In the genomic region with DNA sequence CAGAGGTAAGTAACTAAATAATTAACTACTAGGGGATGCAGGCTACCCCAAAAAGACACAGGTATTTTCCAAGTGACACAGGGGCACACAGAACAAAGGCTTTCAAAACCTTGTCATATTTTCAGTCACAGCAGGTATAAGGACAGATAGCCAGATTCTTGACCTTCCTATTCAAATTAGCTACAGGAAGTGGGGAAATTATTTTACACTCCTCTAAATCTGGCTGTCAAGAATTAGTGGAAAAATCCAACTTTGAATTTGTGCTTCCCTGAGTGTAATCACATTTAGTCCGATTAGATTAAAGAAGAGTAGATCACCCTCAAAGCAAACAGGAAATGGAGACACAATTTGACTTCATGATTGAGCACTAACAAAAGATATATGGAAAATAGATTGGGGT, we compare ENCODE assay signal across 20 cellular contexts.
A peak's percentile ranks its signal among the peaks of the same experiment; 100 is the strongest.
DNase-seq lines count a peak whose midpoint lies in the region; ATAC-seq and TF ChIP-seq lines count a peak whose summit lies in the region.
"Had no signal": no experiment of that assay in that cellular context is flagged by ENCODE, and none has a peak within 500 bp of the region (broad histone marks: within the 10 kb centered on the region; RNA-seq: fewer than 3 reads in every experiment).

No MANE protein-coding gene starts in this region.

- H3K27ac ChIP-seq in GM23338 (ENCODE audit: low read depth) = no peak overlapping the region
- peak overlapping the region in 3 of 5 donors; percentile 7 to 69 (median 14) for H3K27ac ChIP-seq in adrenal gland
- peak overlapping the region; percentile 37 for H3K27ac ChIP-seq in lower lobe of right lung
- H3K27ac ChIP-seq in upper lobe of right lung = peak overlapping the region; percentile 70
- H3K27ac ChIP-seq: neural progenitor cell, right lobe of liver had no signal

- ATAC-seq in GM23338 = no peak
- ATAC-seq in lower lobe of right lung = no peak
- ATAC-seq in upper lobe of right lung = no peak
- no peak for ATAC-seq in left ventricle myocardium superior
- ATAC-seq: activated CD4-positive, alpha-beta T cell treated with anti-CD3 and anti-CD28 coated beads for 36 hours; activated naive CD8-positive, alpha-beta T cell treated with anti-CD3 and anti-CD28 coated beads, Interleukin-2, amount 50 U/mL, for 24 hours; stimulated activated naive B cell treated with anti-CD40 and anti-IgM and Interleukin-4, amounts not matched to agents 10 μg/mL and 1 μg/mL and 100 μg/mL, for 72 hours had no signal

- no peak for DNase-seq in GM23338 (ENCODE audit: low spot score)
- DNase-seq in adrenal gland = no peak
- no peak for DNase-seq in lower lobe of right lung
- no peak for DNase-seq in upper lobe of right lung
- DNase-seq in epidermal melanocyte (ENCODE audit: insufficient read length, low spot score) = no peak
- no peak for DNase-seq in left ventricle myocardium superior
- DNase-seq in progenitor cell of endocrine pancreas (ENCODE audit: low spot score, unreplicated experiment) = no peak
- DNase-seq: activated CD4-positive, alpha-beta T cell treated with anti-CD3 and anti-CD28 coated beads for 36 hours; activated gamma-delta T cell treated with Interleukin-2 at 50 U/mL for 16 hours; activated naive CD8-positive, alpha-beta T cell treated with anti-CD3 and anti-CD28 coated beads, Interleukin-2, amount 50 U/mL, for 24 hours; DND-41; GOT3; Kasumi-1; NCI-H1694 treated with DMSO at 0.1 percent for 48 hours; posterior cingulate gyrus; right lobe of liver; SK-N-SH; stimulated activated naive B cell treated with anti-CD40 and anti-IgM and Interleukin-4, amounts not matched to agents 10 μg/mL and 1 μg/mL and 100 μg/mL, for 72 hours had no signal

- no peaks in the 10 kb centered on the region for H3K9me3 ChIP-seq in adrenal gland (replicated peaks in 1 of 3)
- H3K9me3 ChIP-seq in lower lobe of right lung = no peaks in the 10 kb centered on the region
- H3K9me3 ChIP-seq in upper lobe of right lung = no peaks in the 10 kb centered on the region
- H3K9me3 ChIP-seq: BLaER1 treated with 17β-estradiol and CSF1 and Interleukin-3, amounts not matched to agents 10 nM and 100 nM; right lobe of liver; SK-N-SH had no signal

- no peaks in the 10 kb centered on the region for H3K27me3 ChIP-seq in GM23338 (ENCODE audit: insufficient read depth)
- no peaks in the 10 kb centered on the region for H3K27me3 ChIP-seq in adrenal gland
- no peaks in the 10 kb centered on the region for H3K27me3 ChIP-seq in lower lobe of right lung (ENCODE audit: low read depth)
- no peaks in the 10 kb centered on the region for H3K27me3 ChIP-seq in upper lobe of right lung
- H3K27me3 ChIP-seq: BLaER1 treated with 17β-estradiol and CSF1 and Interleukin-3, amounts not matched to agents 10 nM and 100 nM; neural progenitor cell; right lobe of liver had no signal

- H3K4me3 ChIP-seq in GM23338 (no peak overlapping the region), adrenal gland (no peak overlapping the region), lower lobe of right lung (no peak overlapping the region), upper lobe of right lung (no peak overlapping the region)
- H3K4me3 ChIP-seq: BLaER1 treated with 17β-estradiol and CSF1 and Interleukin-3, amounts not matched to agents 10 nM and 100 nM; neural progenitor cell; right lobe of liver had no signal

- H3K27me3 Mint-ChIP-seq in GM23338 (ENCODE audit: insufficient read depth, low read depth, poor library complexity) (no peaks in the 10 kb centered on the region), progenitor cell of endocrine pancreas (no peaks in the 10 kb centered on the region)
- H3K27me3 Mint-ChIP-seq: activated CD4-positive, alpha-beta T cell treated with anti-CD3 and anti-CD28 coated beads for 36 hours had no signal

- H3K27ac Mint-ChIP-seq in GM23338 (peak overlapping the region; percentile 58), progenitor cell of endocrine pancreas (no peak overlapping the region)
- H3K27ac Mint-ChIP-seq: activated CD4-positive, alpha-beta T cell treated with anti-CD3 and anti-CD28 coated beads for 36 hours; activated naive CD8-positive, alpha-beta T cell treated with anti-CD3 and anti-CD28 coated beads, Interleukin-2, amount 50 U/mL, for 24 hours; neural progenitor cell; stimulated activated naive B cell treated with anti-CD40 and anti-IgM and Interleukin-4, amounts not matched to agents 10 μg/mL and 1 μg/mL and 100 μg/mL, for 72 hours had no signal

- H3K9me3 Mint-ChIP-seq in GM23338 = no peaks in the 10 kb centered on the region
- no peaks in the 10 kb centered on the region for H3K9me3 Mint-ChIP-seq in progenitor cell of endocrine pancreas (ENCODE audit: low read depth)
- H3K9me3 Mint-ChIP-seq: activated naive CD8-positive, alpha-beta T cell treated with anti-CD3 and anti-CD28 coated beads, Interleukin-2, amount 50 U/mL, for 24 hours; neural progenitor cell; stimulated activated naive B cell treated with anti-CD40 and anti-IgM and Interleukin-4, amounts not matched to agents 10 μg/mL and 1 μg/mL and 100 μg/mL, for 72 hours had no signal

- no peaks in the 10 kb centered on the region for H4K20me1 ChIP-seq in GM23338 (replicated peaks; ENCODE audit: insufficient read depth)
- H4K20me1 ChIP-seq: BLaER1 treated with 17β-estradiol and CSF1 and Interleukin-3, amounts not matched to agents 10 nM and 100 nM had no signal

- H3K36me3 Mint-ChIP-seq in GM23338 (ENCODE audit: low read depth) (no peaks in the 10 kb centered on the region), progenitor cell of endocrine pancreas (ENCODE audit: insufficient read depth) (no peaks in the 10 kb centered on the region)
- H3K36me3 Mint-ChIP-seq: neural progenitor cell; stimulated activated naive B cell treated with anti-CD40 and anti-IgM and Interleukin-4, amounts not matched to agents 10 μg/mL and 1 μg/mL and 100 μg/mL, for 72 hours had no signal

- H3K4me2 ChIP-seq in GM23338 = no peak overlapping the region
- H3K4me2 ChIP-seq: neural progenitor cell, SK-N-SH had no signal

- no peak for TF ChIP-seq POLR2A in adrenal gland (IDR thresholded peaks at IDR 0.05)

- no peaks in the 10 kb centered on the region for H3F3A ChIP-seq in GM23338 (replicated peaks; ENCODE audit: low read depth)

- 46 to 58% (median 50%) methylated on average over 1 of the region's 1 CpG for WGBS in adrenal gland, 4 donors

- peaks cover 13% of the 10 kb centered on the region; the same call in 1 of the 2 replicates for H3K4me1 ChIP-seq in GM23338 (ENCODE audit: insufficient read depth)
- peaks cover 8 to 28% of the 10 kb centered on the region in 2 donors for H3K4me1 ChIP-seq in adrenal gland (replicated peaks in 1 of 2)
- peaks cover 35% of the 10 kb centered on the region for H3K4me1 ChIP-seq in lower lobe of right lung
- peaks cover 28% of the 10 kb centered on the region for H3K4me1 ChIP-seq in upper lobe of right lung
- H3K4me1 ChIP-seq: neural progenitor cell had no signal

- no peaks in the 10 kb centered on the region for H3K79me2 ChIP-seq in GM23338 (replicated peaks; ENCODE audit: insufficient read depth)

- no peak overlapping the region for H3K4me3 Mint-ChIP-seq in GM23338
- no peak overlapping the region for H3K4me3 Mint-ChIP-seq in progenitor cell of endocrine pancreas (ENCODE audit: low read depth)
- H3K4me3 Mint-ChIP-seq: activated CD4-positive, alpha-beta T cell treated with anti-CD3 and anti-CD28 coated beads for 36 hours; activated naive CD8-positive, alpha-beta T cell treated with anti-CD3 and anti-CD28 coated beads, Interleukin-2, amount 50 U/mL, for 24 hours; neural progenitor cell; stimulated activated naive B cell treated with anti-CD40 and anti-IgM and Interleukin-4, amounts not matched to agents 10 μg/mL and 1 μg/mL and 100 μg/mL, for 72 hours had no signal

- H2AFZ ChIP-seq in GM23338 = no peak overlapping the region
- H2AFZ ChIP-seq: neural progenitor cell had no signal

- intact Hi-C loops in adrenal gland (cut with DNase I) (no loop called here), lower lobe of right lung (cut with DNase I) (no loop called here), upper lobe of right lung (cut with DNase I) (no loop called here), left ventricle myocardium superior (cut with micrococcal nuclease) (no loop called here)

- H3K36me3 ChIP-seq in GM23338 (ENCODE audit: insufficient read depth) = no peaks in the 10 kb centered on the region
- H3K36me3 ChIP-seq in adrenal gland (replicated peaks in 1 of 2) = no peaks in the 10 kb centered on the region
- H3K36me3 ChIP-seq in lower lobe of right lung = no peaks in the 10 kb centered on the region
- H3K36me3 ChIP-seq in upper lobe of right lung = no peaks in the 10 kb centered on the region
- H3K36me3 ChIP-seq: BLaER1 treated with 17β-estradiol and CSF1 and Interleukin-3, amounts not matched to agents 10 nM and 100 nM; neural progenitor cell; right lobe of liver had no signal

- TF ChIP-seq CTCF in GM23338 (conservative IDR thresholded peaks at IDR 0.05; ENCODE audit: low read depth in 2 of 2) = no peak
- TF ChIP-seq CTCF in adrenal gland (IDR thresholded peaks at IDR 0.05) = no peak
- TF ChIP-seq CTCF in lower lobe of right lung (IDR thresholded peaks at IDR 0.05) = no peak
- TF ChIP-seq CTCF in upper lobe of right lung (IDR thresholded peaks at IDR 0.05) = no peak
- no peak for TF ChIP-seq CTCF in progenitor cell of endocrine pancreas (IDR thresholded peaks at IDR 0.05; ENCODE audit: unreplicated experiment)

- H3K9me2 ChIP-seq in GM23338 (ENCODE audit: insufficient read depth) = no peaks in the 10 kb centered on the region
- H3K9me2 ChIP-seq: SK-N-SH had no signal

- H3K4me1 Mint-ChIP-seq in GM23338 (peaks cover 9% of the 10 kb centered on the region; the same call in 2 of the 3 replicates), progenitor cell of endocrine pancreas (ENCODE audit: low read depth) (no peaks in the 10 kb centered on the region)
- H3K4me1 Mint-ChIP-seq: activated CD4-positive, alpha-beta T cell treated with anti-CD3 and anti-CD28 coated beads for 36 hours; activated naive CD8-positive, alpha-beta T cell treated with anti-CD3 and anti-CD28 coated beads, Interleukin-2, amount 50 U/mL, for 24 hours; neural progenitor cell; stimulated activated naive B cell treated with anti-CD40 and anti-IgM and Interleukin-4, amounts not matched to agents 10 μg/mL and 1 μg/mL and 100 μg/mL, for 72 hours had no signal

TF ChIP-seq in GM23338, 12 proteins besides CTCF, POLR2A, EP300 and RAD21 (continues in another document):
- TF ChIP-seq JUNB (IDR thresholded peaks at IDR 0.05; ENCODE audit: unreplicated experiment) = no peak
- TF ChIP-seq, protein P1, sequence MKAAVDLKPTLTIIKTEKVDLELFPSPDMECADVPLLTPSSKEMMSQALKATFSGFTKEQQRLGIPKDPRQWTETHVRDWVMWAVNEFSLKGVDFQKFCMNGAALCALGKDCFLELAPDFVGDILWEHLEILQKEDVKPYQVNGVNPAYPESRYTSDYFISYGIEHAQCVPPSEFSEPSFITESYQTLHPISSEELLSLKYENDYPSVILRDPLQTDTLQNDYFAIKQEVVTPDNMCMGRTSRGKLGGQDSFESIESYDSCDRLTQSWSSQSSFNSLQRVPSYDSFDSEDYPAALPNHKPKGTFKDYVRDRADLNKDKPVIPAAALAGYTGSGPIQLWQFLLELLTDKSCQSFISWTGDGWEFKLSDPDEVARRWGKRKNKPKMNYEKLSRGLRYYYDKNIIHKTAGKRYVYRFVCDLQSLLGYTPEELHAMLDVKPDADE (IDR thresholded peaks at IDR 0.05) = no peak
- no peak for TF ChIP-seq POLR2AphosphoS5 (IDR thresholded peaks at IDR 0.05; ENCODE audit: low read depth)
- no peak for TF ChIP-seq EZH2phosphoT487 (IDR thresholded peaks at IDR 0.05; ENCODE audit: unreplicated experiment)
- no peak for TF ChIP-seq NANOG (IDR thresholded peaks at IDR 0.05; ENCODE audit: borderline replicate concordance)
